1 cellular context compared by ENCODE assay signal in genomic region chr7:150983893-150984368, GRCh38.
A peak's percentile ranks its signal among the peaks of the same experiment; 100 is the strongest.
TF ChIP-seq lines count a peak whose summit lies in the region.

No MANE protein-coding gene starts in this region.

TF ChIP-seq in K562, 482 proteins besides CTCF, POLR2A, EP300 and RAD21 (continued from another document):
- TF ChIP-seq AFF1 (IDR thresholded peaks at IDR 0.05; ENCODE audit: low read depth in 1 of 2, partially characterized antibody in 2 of 2) (peak in 1 of 2 experiments; percentile 97), TBP (optimal IDR thresholded peaks at IDR 0.05; ENCODE audit: low read depth, low read length) (no peak), GTF3C2 (IDR thresholded peaks at IDR 0.05; ENCODE audit: borderline replicate concordance, extremely low read depth, insufficient read length) (no peak), EGR1 (conservative IDR thresholded peaks at IDR 0.05) (no peak), MIER1 (IDR thresholded peaks at IDR 0.05; ENCODE audit: low read depth) (peak; percentile 99)
